Comparison of ENCODE assay signal across 8 cellular contexts in genomic region chr16:30698139-30698815, GRCh38. TPM values are rescaled to one million over a fixed set of nuclear protein-coding genes. Genes with fewer than 3 reads are reported as not detected.
DNase-seq lines count a peak whose midpoint lies in the region; FAIRE-seq and TF ChIP-seq lines count a peak whose summit lies in the region.

No MANE protein-coding gene starts in this region.

- TF ChIP-seq CTCF in HFF-Myc (IDR thresholded peaks at IDR 0.05; ENCODE audit: low read depth, low read length, missing control alignments) (no peak), neutrophil (IDR thresholded peaks at IDR 0.05) (peak; percentile 50)

- H3K27me3 ChIP-seq in SJCRH30 = no peaks in the 10 kb centered on the region
- no peaks in the 10 kb centered on the region for H3K27me3 ChIP-seq in neutrophil
- no peaks in the 10 kb centered on the region for H3K27me3 ChIP-seq in subcutaneous abdominal adipose tissue (ENCODE audit: control insufficient read depth in 5 of 5, insufficient read depth in 4 of 5, low read length in 5 of 5)

- H3K36me3 ChIP-seq in SJCRH30 = peaks cover 33% of the 10 kb centered on the region
- peaks cover 28% of the 10 kb centered on the region for H3K36me3 ChIP-seq in neutrophil
- H3K36me3 ChIP-seq in subcutaneous abdominal adipose tissue (ENCODE audit: control insufficient read depth in 5 of 5, insufficient read depth in 5 of 5, low read length in 5 of 5) = peaks cover 6 to 28% (median 25%) of the 10 kb centered on the region in 5 donors

- H3K4me3 ChIP-seq in HFF-Myc (replicated peaks; ENCODE audit: low read depth, low read length) = peak overlapping the region; percentile 92
- peak overlapping the region; percentile 90 for H3K4me3 ChIP-seq in SJCRH30
- H3K4me3 ChIP-seq in neutrophil (ENCODE audit: low read depth in 1 of 2, low read length in 1 of 2) = peak overlapping the region; percentile 91 to 100
- peak overlapping the region; percentile 53 to 96 (median 90) for H3K4me3 ChIP-seq in subcutaneous abdominal adipose tissue (ENCODE audit: low read depth in 1 of 5, low read length in 5 of 5)

- H3K9me3 ChIP-seq in SJCRH30 (replicated peaks) (no peaks in the 10 kb centered on the region), neutrophil (no peaks in the 10 kb centered on the region), subcutaneous abdominal adipose tissue (ENCODE audit: control insufficient read depth in 5 of 5, low read length in 5 of 5) (no peaks in the 10 kb centered on the region)

- peak overlapping the region in 4 of 5 donors; percentile 94 to 99 (median 98) for H3K9ac ChIP-seq in subcutaneous abdominal adipose tissue (ENCODE audit: low read length in 5 of 5)

- peak; percentile 95 for DNase-seq in GM04504 (ENCODE audit: low read depth)
- peak; percentile 88 for DNase-seq in HFF-Myc (ENCODE audit: extremely low read depth, low read depth)
- DNase-seq in MV-4-11 (lab: John Stamatoyannopoulos, UW) = peak; percentile 82
- peak; percentile 99 for DNase-seq in SJCRH30
- DNase-seq in activated naive CD4-positive, alpha-beta T cell treated with Interleukin-2 at 50 U/mL for 16 hours = peak; percentile 99
- peak; percentile 86 to 91 for DNase-seq in frontal cortex (ENCODE audit: low spot score in 2 of 2)

- FAIRE-seq in frontal cortex (lab: Jason Lieb, UNC) = no peak

- H3K27ac ChIP-seq in SJCRH30 (peak overlapping the region; percentile 99), neutrophil (peak overlapping the region; percentile 100), subcutaneous abdominal adipose tissue (ENCODE audit: low read depth, low read length) (peak overlapping the region; percentile 98)

- H3K4me1 ChIP-seq in SJCRH30 (peaks cover 5% of the 10 kb centered on the region; the same call in 1 of the 2 replicates), neutrophil (ENCODE audit: control insufficient read depth in 1 of 2, insufficient read depth in 1 of 2, low read depth in 1 of 2, low read length in 1 of 2) (peaks cover 37 to 39% of the 10 kb centered on the region in 2 experiments), subcutaneous abdominal adipose tissue (ENCODE audit: control insufficient read depth in 5 of 5, insufficient read depth in 5 of 5, low read length in 5 of 5) (peaks cover 5 to 31% (median 24%) of the 10 kb centered on the region in 5 donors)

RNA-seq across cellular contexts. Expression of gene SRCAP, which starts 0.7 kb away (rescaled TPM):
- total RNA-seq in SJCRH30 (2014; rRNA removed; shearing (Covaris generic)) = 19.3 and 22.0 TPM in 2 replicates
- total RNA-seq in frontal cortex = 14.3 TPM

RNA-seq across cellular contexts. Expression of gene FBRS, which starts 40.0 kb away (rescaled TPM):
- 17.6 and 21.1 TPM in 2 replicates for total RNA-seq in SJCRH30 (2014; rRNA removed; shearing (Covaris generic))
- 8.2 TPM for total RNA-seq in frontal cortex

RNA-seq across cellular contexts. Expression of gene PRR14, which starts 47.5 kb away (rescaled TPM):
- 10.5 and 12.7 TPM in 2 replicates for total RNA-seq in SJCRH30 (2014; rRNA removed; shearing (Covaris generic))
- 7.3 TPM for total RNA-seq in frontal cortex

RNA-seq across cellular contexts. Expression of gene PHKG2, which starts 49.9 kb away (rescaled TPM):
- total RNA-seq in SJCRH30 (2014; rRNA removed; shearing (Covaris generic)) = 26.3 and 26.4 TPM in 2 replicates
- total RNA-seq in frontal cortex = 8.6 TPM

Comparison
In these comparisons a context has a peak if more than half of its experiments do, and no peak if none do; other contexts are left out.
1. Peak in every context shown above with its lines: DNase-seq, H3K4me3 ChIP-seq and H3K27ac ChIP-seq.